Comparison of ENCODE assay signal across 7 cellular contexts in the genomic region with DNA sequence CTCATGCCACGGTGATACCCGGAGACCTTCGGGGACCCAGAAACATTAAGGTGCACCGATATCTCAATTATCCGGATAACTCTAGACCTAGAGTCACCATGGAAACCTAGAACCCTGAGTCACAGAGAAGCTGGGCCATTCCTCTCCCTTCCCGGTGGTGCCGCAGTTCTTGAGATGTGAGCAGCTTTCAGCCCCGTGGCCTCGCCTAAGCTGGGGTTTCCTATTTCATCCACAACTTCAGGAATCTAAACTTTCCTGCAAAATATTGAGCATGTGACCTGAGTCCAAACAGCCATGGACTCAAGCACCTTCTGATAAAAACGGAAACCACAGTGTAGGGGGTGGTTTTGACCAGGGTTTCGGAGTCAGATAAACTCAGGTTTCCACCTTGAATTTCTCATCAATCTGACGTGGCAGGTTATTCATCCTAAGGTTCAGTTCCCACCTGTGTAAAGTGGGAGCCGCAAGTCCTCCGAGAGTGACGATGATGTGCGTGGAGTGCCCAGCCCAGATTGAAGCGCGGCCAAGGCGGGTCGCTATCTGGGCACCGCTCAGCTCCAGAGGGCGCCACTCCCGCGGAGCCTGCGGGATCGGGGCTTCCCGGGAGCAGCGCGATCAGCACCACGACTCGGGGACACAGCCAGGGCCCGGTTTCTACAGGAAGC. TPM values are rescaled to one million over a fixed set of nuclear protein-coding genes. Genes with fewer than 3 reads are reported as not detected.
DNase-seq lines count a peak whose midpoint lies in the region; ATAC-seq and TF ChIP-seq lines count a peak whose summit lies in the region.

No MANE protein-coding gene starts in this region.

- peaks cover 60% of the 10 kb centered on the region for H3K4me1 Mint-ChIP-seq in activated T-cell treated with anti-CD3 and anti-CD28 coated beads, Interleukin-2, amount 50 U/mL, for 72 hours (ENCODE audit: low read depth)
- H3K4me1 Mint-ChIP-seq in nephron: peaks cover 42% of the 10 kb centered on the region
- peaks cover 34% of the 10 kb centered on the region for H3K4me1 Mint-ChIP-seq in type B pancreatic cell (ENCODE audit: unreplicated experiment)

- H3K36me3 Mint-ChIP-seq in activated T-cell treated with anti-CD3 and anti-CD28 coated beads, Interleukin-2, amount 50 U/mL, for 72 hours (ENCODE audit: insufficient read depth in 2 of 2): peaks cover 17 to 28% of the 10 kb centered on the region in 2 donors
- H3K36me3 Mint-ChIP-seq in nephron (ENCODE audit: low read depth) (peaks cover 3% of the 10 kb centered on the region), type B pancreatic cell (peaks cover 13% of the 10 kb centered on the region)

- peak overlapping the region; percentile 83 to 95 for H3K4me3 ChIP-seq in foreskin fibroblast (ENCODE audit: low read depth in 1 of 2, low read length in 2 of 2)

- DNase-seq in GM03348 (ENCODE audit: low spot score) (peak; percentile 67), NCI-H510A (lab: John Stamatoyannopoulos, UW) (peak; percentile 37), foreskin fibroblast (peak; percentile 55 to 78), type B pancreatic cell (ENCODE audit: extremely low spot score, unreplicated experiment) (no peak)
- DNase-seq in activated T-cell treated with anti-CD3 and anti-CD28 coated beads, Interleukin-2, amount 50 U/mL, for 72 hours: peak; percentile 71 to 72

- peak; percentile 26 for TF ChIP-seq CTCF in foreskin fibroblast (IDR thresholded peaks at IDR 0.05; ENCODE audit: low read depth, low read length)
- peak; percentile 35 to 60 (median 50) for TF ChIP-seq CTCF in nephron (IDR thresholded peaks at IDR 0.05; ENCODE audit: unreplicated experiment in 3 of 3)
- peak; percentile 55 for TF ChIP-seq CTCF in type B pancreatic cell (conservative IDR thresholded peaks at IDR 0.05)

- peak overlapping the region; percentile 96 for H3K27ac Mint-ChIP-seq in activated T-cell treated with anti-CD3 and anti-CD28 coated beads, Interleukin-2, amount 50 U/mL, for 72 hours
- peak overlapping the region in 2 of 3 experiments; percentile 63 to 83 for H3K27ac Mint-ChIP-seq in nephron
- peak overlapping the region; percentile 88 for H3K27ac Mint-ChIP-seq in type B pancreatic cell

- no peaks in the 10 kb centered on the region for H3K9me3 Mint-ChIP-seq in activated T-cell treated with anti-CD3 and anti-CD28 coated beads, Interleukin-2, amount 50 U/mL, for 72 hours
- no peaks in the 10 kb centered on the region for H3K9me3 Mint-ChIP-seq in nephron
- H3K9me3 Mint-ChIP-seq in type B pancreatic cell: no peaks in the 10 kb centered on the region

- peak overlapping the region; percentile 90 to 95 for H3K4me3 Mint-ChIP-seq in activated T-cell treated with anti-CD3 and anti-CD28 coated beads, Interleukin-2, amount 50 U/mL, for 72 hours
- H3K4me3 Mint-ChIP-seq in nephron (peak overlapping the region; percentile 87 to 91 (median 88)), type B pancreatic cell (peak overlapping the region; percentile 85)

- peaks cover 13% of the 10 kb centered on the region for H3K27me3 Mint-ChIP-seq in activated T-cell treated with anti-CD3 and anti-CD28 coated beads, Interleukin-2, amount 50 U/mL, for 72 hours (ENCODE audit: low read depth)
- H3K27me3 Mint-ChIP-seq in nephron (ENCODE audit: low read depth) (peaks cover 12% of the 10 kb centered on the region), type B pancreatic cell (no peaks in the 10 kb centered on the region)

- ATAC-seq in HG02759 (IDR thresholded peaks at IDR 0.05; ENCODE audit: unreplicated experiment): peak; percentile 32
- peak; percentile 62 to 70 for ATAC-seq in activated T-cell treated with anti-CD3 and anti-CD28 coated beads, Interleukin-2, amount 50 U/mL, for 72 hours (replicated peaks in 1 of 2)

RNA-seq across cellular contexts. Expression of a gene that starts 1.0 kb away (rescaled TPM):
- 100 to 1,000 TPM; 122 to 134 TPM for total RNA-seq in activated T-cell treated with anti-CD3 and anti-CD28 coated beads, Interleukin-2, amount 50 U/mL, for 72 hours
- 42.2 and 46.8 TPM in 2 replicates for total RNA-seq in type B pancreatic cell (ENCODE audit: low replicate concordance)
